14 cellular contexts compared by ENCODE assay signal in the genomic region with DNA sequence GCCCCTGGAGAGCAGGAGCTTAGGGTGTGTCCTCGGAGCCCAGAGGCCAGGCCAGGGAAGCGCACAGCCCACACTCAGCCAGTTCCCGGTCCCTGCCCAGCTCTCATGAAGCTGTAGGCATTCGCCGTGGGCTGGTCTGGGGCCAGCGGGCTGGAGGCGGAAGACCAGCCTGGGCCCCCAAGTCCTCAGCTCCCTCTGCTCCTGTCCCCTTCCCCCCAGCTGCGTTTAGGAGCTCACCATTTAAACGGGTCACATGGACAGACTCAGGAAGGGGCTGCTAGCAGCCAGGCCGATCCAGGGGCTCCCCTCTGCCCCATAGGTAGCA. TPM values are rescaled to one million over a fixed set of nuclear protein-coding genes. Genes with fewer than 3 reads are reported as not detected.
A peak's percentile ranks its signal among the peaks of the same experiment; 100 is the strongest.
DNase-seq lines count a peak whose midpoint lies in the region; ATAC-seq and TF ChIP-seq lines count a peak whose summit lies in the region.
"Had no signal": no experiment of that assay in that cellular context is flagged by ENCODE, and none has a peak within 500 bp of the region (broad histone marks: within the 10 kb centered on the region; RNA-seq: fewer than 3 reads in every experiment).

No MANE protein-coding gene starts in this region.

- H3K27me3 ChIP-seq in ACC112 (ENCODE audit: insufficient read depth, low read length) = no peaks in the 10 kb centered on the region
- H3K27me3 ChIP-seq in Panc1 (ENCODE audit: control insufficient read depth, insufficient read depth, low read length) = no peaks in the 10 kb centered on the region
- H3K27me3 ChIP-seq in esophagus muscularis mucosa = no peaks in the 10 kb centered on the region
- H3K27me3 ChIP-seq in trophoblast cell (ENCODE audit: insufficient read depth, low read length) = no peaks in the 10 kb centered on the region
- H3K27me3 ChIP-seq in H7 (ENCODE audit: control insufficient read depth, insufficient read depth, low read length) = no peaks in the 10 kb centered on the region

- H3K18ac ChIP-seq in trophoblast cell (ENCODE audit: low read length) = no peak overlapping the region

- H3K4me2 ChIP-seq in trophoblast cell (ENCODE audit: low read length) = no peak overlapping the region

- no TSS peak for BruUV-seq in Panc1 (replicated peaks; lab: Mats Ljungman, UMichigan)

- H3K4me3 Mint-ChIP-seq in naive thymus-derived CD8-positive, alpha-beta T cell = no peak overlapping the region
- H3K4me3 Mint-ChIP-seq: activated naive CD4-positive, alpha-beta T cell treated with anti-CD3 and anti-CD28 coated beads, Interleukin-2, amount 50 U/mL, for 24 hours had no signal

- no peak for ATAC-seq in Panc1
- no peak for ATAC-seq in HG03342 (IDR thresholded peaks at IDR 0.05; ENCODE audit: unreplicated experiment)
- no peak for ATAC-seq in naive thymus-derived CD8-positive, alpha-beta T cell

- H2AFZ ChIP-seq in ACC112 (ENCODE audit: low read length, unreplicated experiment) (no peak overlapping the region), trophoblast cell (ENCODE audit: insufficient read depth, low read length, poor library complexity) (no peak overlapping the region)

- CTCF ChIA-PET in Panc1 (lab: Charles Lee) = interaction anchor here (1.4 kb wide), 1 partner anchor 17 kb away, joined by 5 read pairs; a partner anchor contains a TSS

- intact Hi-C loops in Panc1 (cut with micrococcal nuclease; ENCODE audit: unreplicated experiment) = no loop called here
- intact Hi-C loops in esophagus muscularis mucosa (cut with DNase I) = no loop called here

- in situ Hi-C loops in Panc1 (cut with HindIII; ENCODE audit: low pct_unique_long_range_greater_than_20kb, low sequenced_read_pairs) = no loop called here

- H4K8ac ChIP-seq in trophoblast cell (ENCODE audit: low read depth, low read length) = peak overlapping the region; percentile 21

- no peak; the same call in 1 of the 2 replicates for TF ChIP-seq CTCF in Panc1 (IDR thresholded peaks at IDR 0.05)
- no peak for TF ChIP-seq CTCF in esophagus muscularis mucosa (IDR thresholded peaks at IDR 0.05)

- H3K79me1 ChIP-seq in trophoblast cell (ENCODE audit: low read length) = peaks cover 3% of the 10 kb centered on the region

- no peak overlapping the region for H2BK5ac ChIP-seq in trophoblast cell (ENCODE audit: low read depth, low read length, poor library complexity)

- H3K27ac ChIP-seq in ACC112 (ENCODE audit: low read depth, low read length) (0 out of 2 replicates have a peak overlapping the region, but pooled peaks have one; percentile 35), Panc1 (ENCODE audit: low read length) (peak overlapping the region; percentile 61), esophagus muscularis mucosa (replicated peaks in 1 of 4) (peak overlapping the region in 3 of 4 donors; percentile 41 to 45 (median 45)), trophoblast cell (ENCODE audit: low read depth, low read length) (no peak overlapping the region)

- H3K14ac ChIP-seq in trophoblast cell (ENCODE audit: low read length) = no peak overlapping the region

- H3K4ac ChIP-seq in trophoblast cell (ENCODE audit: low read depth, low read length) = no peak overlapping the region

- H3K4me3 ChIP-seq in ACC112 (ENCODE audit: low read depth, low read length) (peak overlapping the region; percentile 62), Panc1 (ENCODE audit: low read depth in 2 of 2, low read length in 2 of 2) (no peak overlapping the region), esophagus muscularis mucosa (peak overlapping the region; percentile 10 to 37 (median 20)), trophoblast cell (ENCODE audit: low read depth, low read length) (no peak overlapping the region), H7 (ENCODE audit: insufficient read depth, low read depth, low read length) (no peak overlapping the region)

- WGBS in esophagus muscularis mucosa = 24% methylated on average over 2 of the region's 10 CpGs
- WGBS in trophoblast cell (ENCODE audit: extremely low coverage, insufficient coverage, insufficient read length) = no CpG with 5 or more reads among the region's 10 CpGs

- H2BK12ac ChIP-seq in trophoblast cell (ENCODE audit: low read length) = no peak overlapping the region

- POLR2A ChIA-PET in Panc1 (lab: Charles Lee) = interaction anchor here (0.6 kb wide), 1 partner anchor 1072 kb away, joined by 3 read pairs; no protein-coding TSS in a partner anchor
- POLR2A ChIA-PET in naive thymus-derived CD8-positive, alpha-beta T cell (lab: Charles Lee) = interaction anchor here (0.9 kb wide), 1 partner anchor 17 kb away, joined by 3 read pairs; no protein-coding TSS in a partner anchor

- H3K9me3 ChIP-seq in Panc1 (ENCODE audit: control insufficient read depth, insufficient read depth, low read depth, low read length) = no peaks in the 10 kb centered on the region
- no peaks in the 10 kb centered on the region for H3K9me3 ChIP-seq in esophagus muscularis mucosa
- H3K9me3 ChIP-seq in trophoblast cell (ENCODE audit: insufficient read depth, low read depth, low read length) = no peaks in the 10 kb centered on the region

- no peak overlapping the region for H4K12ac ChIP-seq in trophoblast cell (ENCODE audit: low read depth, low read length)

- H3K36me3 ChIP-seq in ACC112 (ENCODE audit: insufficient read depth, low read length) (no peaks in the 10 kb centered on the region), Panc1 (ENCODE audit: control insufficient read depth, insufficient read depth, low read length) (no peaks in the 10 kb centered on the region), esophagus muscularis mucosa (peaks cover 0 to 27% (median 17%) of the 10 kb centered on the region in 4 donors), trophoblast cell (ENCODE audit: control insufficient read depth in 1 of 2, insufficient read depth in 2 of 2, low read length in 2 of 2) (peaks cover 3 to 8% of the 10 kb centered on the region in 2 experiments), H7 (replicated peaks; ENCODE audit: control insufficient read depth, insufficient read depth, low read length) (no peaks in the 10 kb centered on the region)

- no peak for TF ChIP-seq POLR2A in esophagus muscularis mucosa (IDR thresholded peaks at IDR 0.05; ENCODE audit: low read depth)

- H3K27me3 Mint-ChIP-seq in naive thymus-derived CD8-positive, alpha-beta T cell = no peaks in the 10 kb centered on the region
- H3K27me3 Mint-ChIP-seq: activated naive CD4-positive, alpha-beta T cell treated with anti-CD3 and anti-CD28 coated beads, Interleukin-2, amount 50 U/mL, for 24 hours had no signal

- H3K9ac ChIP-seq in trophoblast cell (ENCODE audit: low read length) = no peak overlapping the region

- no peak overlapping the region for H3K27ac Mint-ChIP-seq in naive thymus-derived CD8-positive, alpha-beta T cell
- H3K27ac Mint-ChIP-seq: activated naive CD4-positive, alpha-beta T cell treated with anti-CD3 and anti-CD28 coated beads, Interleukin-2, amount 50 U/mL, for 24 hours had no signal

- DNase-seq in Panc1 (ENCODE audit: low read depth, low spot score) (no peak), esophagus muscularis mucosa (ENCODE audit: extremely low spot score) (no peak), trophoblast cell (no peak), H7 (no peak), 8988T (no peak)
- DNase-seq in naive thymus-derived CD8-positive, alpha-beta T cell = no peak
- DNase-seq: central memory CD4-positive, alpha-beta T cell; NCI-H446; stimulated activated CD4-positive, alpha-beta T cell treated with anti-CD3 and anti-CD28 coated beads, Interleukin-2, amount 100 ng/mL, for 24 hours had no signal

- peaks cover 0 to 3% (median 0%) of the 10 kb centered on the region in 4 donors for H3K4me1 Mint-ChIP-seq in naive thymus-derived CD8-positive, alpha-beta T cell
- H3K4me1 Mint-ChIP-seq: activated naive CD4-positive, alpha-beta T cell treated with anti-CD3 and anti-CD28 coated beads, Interleukin-2, amount 50 U/mL, for 24 hours had no signal

- peak overlapping the region; percentile 7 for H4K91ac ChIP-seq in trophoblast cell (ENCODE audit: low read depth, low read length)

- H3K9me3 Mint-ChIP-seq in naive thymus-derived CD8-positive, alpha-beta T cell = no peaks in the 10 kb centered on the region
- H3K9me3 Mint-ChIP-seq: activated naive CD4-positive, alpha-beta T cell treated with anti-CD3 and anti-CD28 coated beads, Interleukin-2, amount 50 U/mL, for 24 hours had no signal

- H3K4me1 ChIP-seq in ACC112 (ENCODE audit: control insufficient read depth, insufficient read depth, low read length, unreplicated experiment) = peaks cover 21% of the 10 kb centered on the region
- peaks cover 4% of the 10 kb centered on the region for H3K4me1 ChIP-seq in Panc1 (ENCODE audit: control insufficient read depth, insufficient read depth, low read length)
- H3K4me1 ChIP-seq in esophagus muscularis mucosa = peaks cover 31 to 52% (median 41%) of the 10 kb centered on the region in 4 donors
- H3K4me1 ChIP-seq in trophoblast cell (ENCODE audit: control insufficient read depth in 1 of 2, insufficient read depth in 2 of 2, low read length in 2 of 2) = peaks cover 22 to 26% of the 10 kb centered on the region in 2 experiments

- no peak overlapping the region for H2BK120ac ChIP-seq in trophoblast cell (ENCODE audit: insufficient read depth, low read length, poor library complexity)

- no peaks in the 10 kb centered on the region for H3K36me3 Mint-ChIP-seq in naive thymus-derived CD8-positive, alpha-beta T cell
- H3K36me3 Mint-ChIP-seq: activated naive CD4-positive, alpha-beta T cell treated with anti-CD3 and anti-CD28 coated beads, Interleukin-2, amount 50 U/mL, for 24 hours had no signal

- no peak overlapping the region for H2AK5ac ChIP-seq in trophoblast cell (ENCODE audit: low read length)

- no peak for TF ChIP-seq EP300 in esophagus muscularis mucosa (IDR thresholded peaks at IDR 0.05)

- H3K79me2 ChIP-seq in ACC112 (ENCODE audit: control insufficient read depth, insufficient read depth, low read length, unreplicated experiment) = no peaks in the 10 kb centered on the region
- no peaks in the 10 kb centered on the region for H3K79me2 ChIP-seq in trophoblast cell (ENCODE audit: control insufficient read depth, insufficient read depth, low read length, poor library complexity)

- H3K23ac ChIP-seq in trophoblast cell (ENCODE audit: low read length) = no peak overlapping the region

RNA-seq across cellular contexts. Expression of a gene that starts 17.4 kb away (rescaled TPM):
- total RNA-seq in Panc1 (2021; ENCODE audit: unreplicated experiment) (26.5 TPM), esophagus muscularis mucosa (10 to 100 TPM; 29.5 to 41.3 (median 35.8) TPM)
- 37.5 TPM for polyA plus RNA-seq in Panc1 (2012; ENCODE audit: insufficient read length)
- 8.7 and 10.1 TPM in 2 replicates for polyA plus RNA-seq in trophoblast cell (2013)
- 11.2 and 20.2 TPM in 2 replicates for total RNA-seq in H7 (2014; rRNA removed; shearing (Covaris generic))
- total RNA-seq in naive thymus-derived CD8-positive, alpha-beta T cell = 10 to 100 TPM; 32.8 to 33.3 TPM
- polyA plus RNA-seq in naive thymus-derived CD8-positive, alpha-beta T cell = 10 to 100 TPM; 51.6 to 58.1 (median 52.9) TPM

RNA-seq across cellular contexts. Expression of a gene that starts 18.8 kb away (rescaled TPM):
- 14.2 TPM for total RNA-seq in Panc1 (2021; ENCODE audit: unreplicated experiment)
- polyA plus RNA-seq in Panc1 (2012; ENCODE audit: insufficient read length) = 23.8 TPM
- total RNA-seq in esophagus muscularis mucosa = 10 to 100 TPM in 3 of 4 donors, 1 to 10 TPM in 1; 8.3 to 18.5 (median 16.3) TPM
- 17.8 and 18.5 TPM in 2 replicates for polyA plus RNA-seq in trophoblast cell (2013)
- 17.3 and 22.2 TPM in 2 replicates for total RNA-seq in H7 (2014; rRNA removed; shearing (Covaris generic))
- 10 to 100 TPM; 10.0 to 11.6 TPM for total RNA-seq in naive thymus-derived CD8-positive, alpha-beta T cell
- polyA plus RNA-seq in naive thymus-derived CD8-positive, alpha-beta T cell = under 1 TPM; 0.50 to 0.98 (median 0.82) TPM

RNA-seq across cellular contexts. Expression of a gene that starts 27.4 kb away (rescaled TPM):
- total RNA-seq in Panc1 (2021; ENCODE audit: unreplicated experiment) (1.7 TPM), esophagus muscularis mucosa (1 to 10 TPM; 1.2 to 4.2 (median 1.9) TPM)
- 1.1 TPM for polyA plus RNA-seq in Panc1 (2012; ENCODE audit: insufficient read length)
- polyA plus RNA-seq in trophoblast cell (2013) = 0.55 and 0.61 TPM in 2 replicates
- 0.15 and 0.28 TPM in 2 replicates for total RNA-seq in H7 (2014; rRNA removed; shearing (Covaris generic))
- under 1 TPM; 0.70 to 0.85 TPM for total RNA-seq in naive thymus-derived CD8-positive, alpha-beta T cell
- under 1 TPM; 0.08 to 0.21 (median 0.12) TPM for polyA plus RNA-seq in naive thymus-derived CD8-positive, alpha-beta T cell

RNA-seq across cellular contexts. Expression of a gene that starts 42.2 kb away (rescaled TPM):
- not detected for total RNA-seq in Panc1 (2021; ENCODE audit: unreplicated experiment)
- not detected for polyA plus RNA-seq in Panc1 (2012; ENCODE audit: insufficient read length)
- not detected for total RNA-seq in esophagus muscularis mucosa
- 0.04 TPM in 2 replicates for polyA plus RNA-seq in trophoblast cell (2013)
- total RNA-seq in H7 (2014; rRNA removed; shearing (Covaris generic)) = 0.04 TPM in 1 of 2 replicates, not detected in the other
- total RNA-seq in naive thymus-derived CD8-positive, alpha-beta T cell = not detected
- not detected for polyA plus RNA-seq in naive thymus-derived CD8-positive, alpha-beta T cell
- total RNA-seq: glomerular endothelial cell, LHCN-M2 had no signal

RNA-seq across cellular contexts. Expression of a gene that starts 53.9 kb away (rescaled TPM):
- total RNA-seq in Panc1 (2021; ENCODE audit: unreplicated experiment) = 10.8 TPM
- polyA plus RNA-seq in Panc1 (2012; ENCODE audit: insufficient read length) = 13.4 TPM
- total RNA-seq in esophagus muscularis mucosa = 1 to 10 TPM; 3.3 to 8.4 (median 4.9) TPM
- polyA plus RNA-seq in trophoblast cell (2013) = 6.8 and 7.2 TPM in 2 replicates
- 13.3 and 14.0 TPM in 2 replicates for total RNA-seq in H7 (2014; rRNA removed; shearing (Covaris generic))
- total RNA-seq in naive thymus-derived CD8-positive, alpha-beta T cell = 10 to 100 TPM; 13.7 to 15.6 TPM
- 1 to 10 TPM in 2 of 3 donors, under 1 TPM in 1; 0.90 to 2.0 (median 1.3) TPM for polyA plus RNA-seq in naive thymus-derived CD8-positive, alpha-beta T cell

Comparison
In these comparisons a context has a peak if more than half of its experiments do, and no peak if none do; other contexts are left out.
1. H3K4me3 ChIP-seq: peak in ACC112 (single experiment) and esophagus muscularis mucosa (4 of 4); none in Panc1 (0 of 2), trophoblast cell (single experiment) and H7 (single experiment).